Comparison of ENCODE assay signal across 22 cellular contexts in the genomic region with DNA sequence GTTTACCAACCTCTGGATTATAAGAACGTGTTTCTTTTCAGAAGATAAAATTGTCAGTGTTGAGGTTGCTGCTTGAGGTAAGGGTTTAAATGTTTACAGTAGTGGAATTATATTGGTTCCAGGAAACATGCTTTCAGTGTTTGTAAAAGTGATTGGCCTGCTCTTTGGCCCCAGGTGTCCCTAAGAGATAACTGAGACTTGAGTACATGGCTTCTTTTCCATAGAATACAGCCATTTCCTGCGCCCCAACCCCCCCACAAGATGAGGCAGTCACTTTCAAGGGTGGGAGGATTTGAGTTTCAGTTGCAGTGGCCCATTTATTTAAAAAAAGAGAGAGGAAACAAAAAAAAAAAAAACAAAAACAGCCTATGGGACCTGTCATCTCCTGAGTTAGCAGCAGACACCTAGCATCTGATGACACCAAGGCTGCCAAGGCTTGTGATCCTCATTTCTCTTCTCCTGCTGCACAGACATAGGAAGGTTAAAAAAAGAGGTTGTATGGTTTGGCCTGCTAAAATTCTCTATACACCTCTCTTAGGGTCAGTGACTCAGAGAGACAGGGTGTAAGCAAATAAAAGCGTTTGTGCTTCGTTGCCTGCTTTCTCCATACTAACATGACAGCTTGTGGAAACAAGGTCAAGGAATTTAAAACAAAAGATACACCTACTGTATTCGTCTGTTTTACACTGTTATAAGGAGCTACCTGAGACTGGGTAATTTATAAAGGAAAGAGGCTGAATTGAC. TPM values are rescaled to one million over a fixed set of nuclear protein-coding genes. Genes with fewer than 3 reads are reported as not detected.
"Had no signal": no experiment of that assay in that cellular context is flagged by ENCODE, and none has a peak within 500 bp of the region (broad histone marks: within the 10 kb centered on the region; RNA-seq: fewer than 3 reads in every experiment).

No MANE protein-coding gene starts in this region.

- DNase-seq: effector memory CD8-positive, alpha-beta T cell; esophagus squamous epithelium; foreskin fibroblast; hippocampal formation; left ventricle myocardium superior; natural killer cell; stimulated activated CD4-positive, alpha-beta T cell treated with anti-CD3 and anti-CD28 coated beads, Interleukin-4, amount 100 ng/mL, for 1 hour; stimulated activated CD8-positive, alpha-beta memory T cell treated with anti-CD3 and anti-CD28 coated beads, Interleukin-4, amount 100 ng/mL, for 48 hours; stimulated activated naive CD8-positive, alpha-beta T cell treated with anti-CD3 and anti-CD28 coated beads, Interleukin-15, Interleukin-2, amounts not matched to agents 100 U/mL and 50 U/mL, for 24 hours; thyroid gland had no signal

- H3K4me2 ChIP-seq: smooth muscle cell had no signal

- ATAC-seq: effector memory CD8-positive, alpha-beta T cell; gastroesophageal sphincter; left ventricle myocardium superior; natural killer cell; stimulated activated effector memory CD8-positive, alpha-beta T cell treated with anti-CD3 and anti-CD28 coated beads, Interleukin-12 subunit alpha, Interleukin-12 subunit beta, amount 100 ng/mL, for 72 hours; stimulated activated naive CD8-positive, alpha-beta T cell treated with anti-CD3 and anti-CD28 coated beads, Interleukin-15, Interleukin-2, amounts not matched to agents 100 U/mL and 50 U/mL, for 24 hours had no signal

- H3K4me3 ChIP-seq: esophagus squamous epithelium, gastroesophageal sphincter, right atrium auricular region, smooth muscle cell, suprapubic skin, thyroid gland had no signal

- H3K9me3 ChIP-seq: esophagus squamous epithelium, gastroesophageal sphincter, right atrium auricular region, suprapubic skin, thyroid gland had no signal

- H3K36me3 ChIP-seq: esophagus squamous epithelium, gastroesophageal sphincter, right atrium auricular region, suprapubic skin, thyroid gland had no signal

- H3K4me1 ChIP-seq: esophagus squamous epithelium, gastroesophageal sphincter, suprapubic skin, thyroid gland had no signal

- H3K27me3 ChIP-seq: esophagus squamous epithelium, gastroesophageal sphincter, right atrium auricular region, suprapubic skin, thyroid gland had no signal

- H3K27ac ChIP-seq: esophagus squamous epithelium, gastroesophageal sphincter, right atrium auricular region, suprapubic skin, thyroid gland had no signal

RNA-seq across cellular contexts. Expression of a gene that starts 28.1 kb away (rescaled TPM):
- total RNA-seq: epithelial cell of proximal tubule, left ventricle myocardium superior, lung microvascular endothelial cell, mononuclear cell, myocyte, natural killer cell, neural crest cell, osteocyte, thyroid gland, ureter had no signal
- polyA plus RNA-seq: smooth muscle cell had no signal
